Comparison of ENCODE assay signal across 19 cellular contexts in the genomic region with DNA sequence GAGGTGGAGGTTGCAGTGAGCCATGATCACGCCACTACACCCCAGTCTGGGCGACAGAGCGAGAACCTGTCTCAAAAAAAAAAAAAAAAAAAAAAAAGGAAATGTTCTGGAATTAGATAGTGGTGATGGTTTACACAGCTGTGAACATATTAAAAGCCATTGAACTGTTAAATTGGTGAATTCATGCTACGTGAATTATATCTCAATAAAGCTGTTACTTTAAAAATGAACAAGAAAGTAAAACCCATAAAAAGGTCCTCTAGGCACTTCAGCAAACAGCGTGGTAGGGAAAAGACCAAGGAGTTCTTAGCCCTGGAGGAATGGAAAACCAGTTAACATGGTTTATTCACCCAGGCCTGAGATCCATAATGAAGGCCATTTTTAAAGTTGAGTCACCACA.
"Had no signal": no experiment of that assay in that cellular context is flagged by ENCODE, and none has a peak within 500 bp of the region (broad histone marks: within the 10 kb centered on the region; RNA-seq: fewer than 3 reads in every experiment).

No MANE protein-coding gene starts in this region.

- DNase-seq: activated CD4-positive, alpha-beta memory T cell treated with anti-CD3 and anti-CD28 coated beads, Interleukin-2, amount 10 ng/mL, durations not matched to agents 7 days and 5 days; activated CD4-positive, alpha-beta T cell treated with anti-CD3 and anti-CD28 coated beads, Interleukin-2, amount 10 ng/mL, durations not matched to agents 24 days and 14 days; activated effector memory CD4-positive, alpha-beta T cell treated with Interleukin-2 at 50 U/mL for 16 hours; activated naive CD4-positive, alpha-beta T cell treated with anti-CD3 and anti-CD28 coated beads for 36 hours; activated naive CD8-positive, alpha-beta T cell treated with anti-CD3 and anti-CD28 coated beads, Interleukin-2, amount 10 ng/mL, durations not matched to agents 7 days and 5 days; activated T-cell treated with anti-CD3 and anti-CD28 coated beads, Interleukin-2, amount 50 U/mL, for 72 hours; amniotic stem cell; effector memory CD4-positive, alpha-beta T cell; foreskin keratinocyte; kidney; mammary epithelial cell; mucosa of descending colon; naive thymus-derived CD4-positive, alpha-beta T cell; stomach; SW 1271; T-helper 17 cell had no signal

- H3K9me3 ChIP-seq: breast epithelium, mucosa of descending colon, stomach, suprapubic skin, tibial nerve had no signal

- H3K27me3 ChIP-seq: breast epithelium, foreskin keratinocyte, stomach, suprapubic skin, tibial nerve had no signal

- H3K36me3 ChIP-seq: breast epithelium, stomach, suprapubic skin, tibial nerve had no signal

- H3K27ac ChIP-seq: foreskin keratinocyte had no signal

- H3K4me3 ChIP-seq: breast epithelium, mucosa of descending colon, stomach, suprapubic skin, tibial nerve had no signal

- H3K4me1 ChIP-seq: breast epithelium, foreskin keratinocyte had no signal
